Comparison of ENCODE assay signal across 24 cellular contexts in genomic region chr17:1873418-1873817, GRCh38. TPM values are rescaled to one million over a fixed set of nuclear protein-coding genes. Genes with fewer than 3 reads are reported as not detected.
DNase-seq lines count a peak whose midpoint lies in the region; ATAC-seq, FAIRE-seq and TF ChIP-seq lines count a peak whose summit lies in the region.
"Had no signal": no experiment of that assay in that cellular context is flagged by ENCODE, and none has a peak within 500 bp of the region (broad histone marks: within the 10 kb centered on the region; RNA-seq: fewer than 3 reads in every experiment).

No MANE protein-coding gene starts in this region.

- H3K4me3 ChIP-seq in GM12878, result no peak overlapping the region
- H3K4me3 ChIP-seq: prostate gland, suprapubic skin had no signal

- no peaks in the 10 kb centered on the region for H3K79me2 ChIP-seq in GM12878 (ENCODE audit: control insufficient read depth, insufficient read depth, low read length)

- peaks cover 39% of the 10 kb centered on the region for H3K36me3 Mint-ChIP-seq in natural killer cell treated with Interleukin-12 subunit alpha and Interleukin-12 subunit beta and Interleukin-15 and Interleukin-18, amount 100 ng/mL, for 72 hours
- peaks cover 23% of the 10 kb centered on the region for H3K36me3 Mint-ChIP-seq in natural killer cell
- H3K36me3 Mint-ChIP-seq in activated CD4-positive, alpha-beta memory T cell treated with anti-CD3 and anti-CD28 coated beads, Interleukin-2, amount 10 ng/mL, durations not matched to agents 7 days and 5 days (ENCODE audit: low read depth), result peaks cover 67% of the 10 kb centered on the region
- peaks cover 23% of the 10 kb centered on the region for H3K36me3 Mint-ChIP-seq in progenitor cell of endocrine pancreas (ENCODE audit: insufficient read depth)

- no peak for DNase-seq in natural killer cell treated with Interleukin-12 subunit alpha and Interleukin-12 subunit beta and Interleukin-15 and Interleukin-18, amount 100 ng/mL, for 72 hours (ENCODE audit: low spot score)
- DNase-seq in natural killer cell, result no peak
- no peak for DNase-seq in activated CD4-positive, alpha-beta memory T cell treated with anti-CD3 and anti-CD28 coated beads, Interleukin-2, amount 10 ng/mL, durations not matched to agents 7 days and 5 days
- DNase-seq in GM12878 (ENCODE audit: low read depth, low spot score), result no peak
- no peak for DNase-seq in progenitor cell of endocrine pancreas (ENCODE audit: low spot score, unreplicated experiment)
- no peak for DNase-seq in NCI-H510A (lab: John Stamatoyannopoulos, UW)
- no peak for DNase-seq in amniotic stem cell (lab: John Stamatoyannopoulos, UW)
- DNase-seq: activated CD4-positive, alpha-beta T cell treated with anti-CD3 and anti-CD28 coated beads for 1 hour; anterior cingulate cortex; cerebellar nuclear complex; DMS79; effector CD4-positive, alpha-beta T cell; Karpas-422; NCI-H1048; NCI-H1930; NK-92 treated with Interleukin-12 subunit alpha and Interleukin-12 subunit beta, amount 100 ng/mL, for 24 hours; SK-N-SH; small intestine; stimulated activated CD4-positive, alpha-beta T cell treated with anti-CD3 and anti-CD28 coated beads, Interleukin-4, amount 100 ng/mL, for 1 hour had no signal

- no peak for TF ChIP-seq CTCF in natural killer cell (IDR thresholded peaks at IDR 0.05)
- no peak for TF ChIP-seq CTCF in GM12878 (IDR thresholded peaks at IDR 0.05 in 2 of 3, conservative IDR thresholded peaks at IDR 0.05 in 1 of 3; ENCODE audit: control insufficient read depth in 2 of 3, extremely low read depth in 1 of 3, insufficient read depth in 1 of 3, low read depth in 3 of 3, low read length in 3 of 3)
- no peak for TF ChIP-seq CTCF in progenitor cell of endocrine pancreas (IDR thresholded peaks at IDR 0.05; ENCODE audit: unreplicated experiment)

- no peak for TF ChIP-seq EP300 in GM12878 (IDR thresholded peaks at IDR 0.05; ENCODE audit: borderline replicate concordance in 1 of 2, control insufficient read depth in 1 of 2, low read depth in 2 of 2, low read length in 2 of 2)

- no peak overlapping the region for H3K9ac ChIP-seq in GM12878 (ENCODE audit: control insufficient read depth, insufficient read depth, low read length)
- H3K9ac ChIP-seq: SK-N-SH had no signal

- no TSS peak for BruUV-seq in GM12878 (replicated peaks; lab: Mats Ljungman, UMichigan)

- no peak overlapping the region for H3K4me2 ChIP-seq in GM12878 (ENCODE audit: control insufficient read depth, insufficient read depth)
- H3K4me2 ChIP-seq: SK-N-SH had no signal

- intact Hi-C loops in natural killer cell (cut with micrococcal nuclease), result no loop called here
- intact Hi-C loops in GM12878 (cut with micrococcal nuclease; ENCODE audit: unreplicated experiment), result no loop called here

- peaks cover 15 to 33% of the 10 kb centered on the region in 2 experiments for H3K36me3 ChIP-seq in GM12878 (ENCODE audit: control insufficient read depth in 2 of 2, insufficient read depth in 2 of 2, low read length in 1 of 2)

- no peaks in the 10 kb centered on the region for H3K4me1 ChIP-seq in GM12878 (ENCODE audit: control insufficient read depth, insufficient read depth, low read length)
- H3K4me1 ChIP-seq: prostate gland, suprapubic skin had no signal

- RAD21 ChIA-PET in GM12878 (lab: Charles Lee; ENCODE audit: unreplicated experiment), result no interaction called here

- POLR2A ChIA-PET in activated CD4-positive, alpha-beta memory T cell treated with anti-CD3 and anti-CD28 coated beads, Interleukin-2, amount 10 ng/mL, durations not matched to agents 7 days and 5 days (lab: Charles Lee), result interaction anchor here (0.9 to 1.4 kb wide), 2 partner anchors 36 to 50 kb away, joined by 3 read pairs; no protein-coding TSS in a partner anchor
- POLR2A ChIA-PET in GM12878 (lab: Charles Lee), result no interaction called here

- WGBS in GM12878 (ENCODE audit: insufficient coverage, insufficient replicate concordance, low lambda C conversion rate, missing lambda C conversion rate), result 25% methylated on average over 9 of the region's 9 CpGs

- no peaks in the 10 kb centered on the region for H3K9me3 Mint-ChIP-seq in natural killer cell treated with Interleukin-12 subunit alpha and Interleukin-12 subunit beta and Interleukin-15 and Interleukin-18, amount 100 ng/mL, for 72 hours
- H3K9me3 Mint-ChIP-seq in natural killer cell (no peaks in the 10 kb centered on the region), progenitor cell of endocrine pancreas (ENCODE audit: low read depth) (no peaks in the 10 kb centered on the region)
- no peaks in the 10 kb centered on the region for H3K9me3 Mint-ChIP-seq in activated CD4-positive, alpha-beta memory T cell treated with anti-CD3 and anti-CD28 coated beads, Interleukin-2, amount 10 ng/mL, durations not matched to agents 7 days and 5 days

- H3K27ac ChIP-seq in GM12878 (ENCODE audit: control insufficient read depth, insufficient read depth), result no peak overlapping the region
- H3K27ac ChIP-seq: prostate gland, suprapubic skin had no signal

- CTCF ChIA-PET in activated CD4-positive, alpha-beta memory T cell treated with anti-CD3 and anti-CD28 coated beads, Interleukin-2, amount 10 ng/mL, durations not matched to agents 7 days and 5 days (lab: Charles Lee), result interaction anchor here (1.3 kb wide), 1 partner anchor 8 kb away, joined by 6 read pairs; no protein-coding TSS in a partner anchor
- CTCF ChIA-PET in GM12878 (lab: Yijun Ruan, JAX), result interaction anchor here (1.2 kb wide), 1 partner anchor 152 kb away, joined by 4 read pairs; no protein-coding TSS in a partner anchor

- no peak for FAIRE-seq in GM12878 (lab: Jason Lieb, UNC)
- FAIRE-seq: HTR-8/SVneo, RCC 7860, small intestine had no signal

- no peak for TF ChIP-seq RAD21 in GM12878 (IDR thresholded peaks at IDR 0.05; ENCODE audit: insufficient read depth, low read depth, low read length)

- no peak for TF ChIP-seq POLR2A in GM12878 (IDR thresholded peaks at IDR 0.05; ENCODE audit: low read depth, low read length)

- in situ Hi-C loops in GM12878 (cut with MboI), result no loop called here

- SMC1A ChIA-PET in GM12878 (lab: Charles Lee; ENCODE audit: uncharacterized antibody, unreplicated experiment), result no interaction called here

- no peaks in the 10 kb centered on the region for H3K27me3 Mint-ChIP-seq in natural killer cell treated with Interleukin-12 subunit alpha and Interleukin-12 subunit beta and Interleukin-15 and Interleukin-18, amount 100 ng/mL, for 72 hours
- H3K27me3 Mint-ChIP-seq in natural killer cell (ENCODE audit: low read depth in 2 of 2), result no peaks in the 10 kb centered on the region
- no peaks in the 10 kb centered on the region for H3K27me3 Mint-ChIP-seq in activated CD4-positive, alpha-beta memory T cell treated with anti-CD3 and anti-CD28 coated beads, Interleukin-2, amount 10 ng/mL, durations not matched to agents 7 days and 5 days
- no peaks in the 10 kb centered on the region for H3K27me3 Mint-ChIP-seq in progenitor cell of endocrine pancreas

- H4K20me1 ChIP-seq in GM12878 (ENCODE audit: control insufficient read depth, insufficient read depth), result no peaks in the 10 kb centered on the region

- H3K27ac Mint-ChIP-seq in natural killer cell treated with Interleukin-12 subunit alpha and Interleukin-12 subunit beta and Interleukin-15 and Interleukin-18, amount 100 ng/mL, for 72 hours, result peak overlapping the region; percentile 70 to 90
- no peak overlapping the region for H3K27ac Mint-ChIP-seq in natural killer cell
- peak overlapping the region; percentile 81 for H3K27ac Mint-ChIP-seq in activated CD4-positive, alpha-beta memory T cell treated with anti-CD3 and anti-CD28 coated beads, Interleukin-2, amount 10 ng/mL, durations not matched to agents 7 days and 5 days
- no peak overlapping the region for H3K27ac Mint-ChIP-seq in progenitor cell of endocrine pancreas

- no peaks in the 10 kb centered on the region for H3K27me3 ChIP-seq in GM12878 (replicated peaks in 1 of 2; ENCODE audit: control insufficient read depth in 2 of 2, insufficient read depth in 2 of 2, low read length in 1 of 2)
- H3K27me3 ChIP-seq: suprapubic skin had no signal

- peak overlapping the region; percentile 59 for H3K4me3 Mint-ChIP-seq in natural killer cell treated with Interleukin-12 subunit alpha and Interleukin-12 subunit beta and Interleukin-15 and Interleukin-18, amount 100 ng/mL, for 72 hours
- no peak overlapping the region for H3K4me3 Mint-ChIP-seq in natural killer cell
- peak overlapping the region; percentile 33 for H3K4me3 Mint-ChIP-seq in activated CD4-positive, alpha-beta memory T cell treated with anti-CD3 and anti-CD28 coated beads, Interleukin-2, amount 10 ng/mL, durations not matched to agents 7 days and 5 days
- no peak overlapping the region for H3K4me3 Mint-ChIP-seq in progenitor cell of endocrine pancreas (ENCODE audit: low read depth)

- H3K4me1 Mint-ChIP-seq in natural killer cell treated with Interleukin-12 subunit alpha and Interleukin-12 subunit beta and Interleukin-15 and Interleukin-18, amount 100 ng/mL, for 72 hours (ENCODE audit: low read depth in 2 of 2), result peaks cover 31 to 35% of the 10 kb centered on the region in 2 donors
- H3K4me1 Mint-ChIP-seq in natural killer cell (peaks cover 17 to 20% of the 10 kb centered on the region in 2 donors), progenitor cell of endocrine pancreas (ENCODE audit: low read depth) (peaks cover 3% of the 10 kb centered on the region)
- H3K4me1 Mint-ChIP-seq in activated CD4-positive, alpha-beta memory T cell treated with anti-CD3 and anti-CD28 coated beads, Interleukin-2, amount 10 ng/mL, durations not matched to agents 7 days and 5 days, result peaks cover 74% of the 10 kb centered on the region

- no peak overlapping the region for H2AFZ ChIP-seq in GM12878 (ENCODE audit: control insufficient read depth, low read depth, low read length)

- peak in 1 of 2 donors; percentile 56 for ATAC-seq in natural killer cell treated with Interleukin-12 subunit alpha and Interleukin-12 subunit beta and Interleukin-15 and Interleukin-18, amount 100 ng/mL, for 72 hours
- ATAC-seq in natural killer cell (no peak), GM12878 (no peak), GM21515 (IDR thresholded peaks at IDR 0.05; ENCODE audit: unreplicated experiment) (no peak)

- no peaks in the 10 kb centered on the region for H3K9me3 ChIP-seq in GM12878 (replicated peaks; ENCODE audit: control insufficient read depth, insufficient read depth, low read length)
- H3K9me3 ChIP-seq: prostate gland, SK-N-SH, suprapubic skin had no signal

RNA-seq across cellular contexts. Expression of gene RPA1, which starts 43.6 kb away (rescaled TPM):
- 100 to 1,000 TPM; 144 to 169 TPM for total RNA-seq in natural killer cell treated with Interleukin-12 subunit alpha and Interleukin-12 subunit beta and Interleukin-15 and Interleukin-18, amount 100 ng/mL, for 72 hours
- 100 to 1,000 TPM in 1 of 3 donors, 10 to 100 TPM in 2; 70.9 to 101 (median 98.9) TPM for total RNA-seq in natural killer cell
- total RNA-seq in activated CD4-positive, alpha-beta memory T cell treated with anti-CD3 and anti-CD28 coated beads, Interleukin-2, amount 10 ng/mL, durations not matched to agents 7 days and 5 days, result 100 to 1,000 TPM; 176 to 186 TPM
- total RNA-seq in GM12878 (2013; cell fraction: nucleolus; rRNA removed), result 29.6 and 32.9 TPM in 2 replicates
- 43.1 and 48.6 TPM in 2 replicates for total RNA-seq in GM12878 (2014; rRNA removed)
- 42.7 and 43.2 TPM in 2 replicates for total RNA-seq in GM12878 (2014; rRNA removed; fragmentation: Illumina TruSeq; extraction: Trizol)
- total RNA-seq in GM12878 (2021), result 187 and 198 TPM in 2 replicates
- polyA plus RNA-seq in GM12878 (2011; ENCODE audit: low read depth), result 64.8 TPM
- polyA plus RNA-seq in GM12878 (2011; rRNA removed), result 149 and 153 TPM in 2 replicates
- 109 and 140 TPM in 2 replicates for polyA plus RNA-seq in GM12878 (2011; cell fraction: cytosol; rRNA removed)
- polyA plus RNA-seq in GM12878 (2011; cell fraction: nucleus; rRNA removed), result 79.5 and 99.2 TPM in 2 replicates
- polyA plus RNA-seq in GM12878 (2012), result 51.2 and 71.0 TPM in 2 replicates
- 75.9 and 92.3 TPM in 2 replicates for polyA plus RNA-seq in GM12878 (2014; fragmentation: Illumina TruSeq; extraction: Trizol)
- polyA plus RNA-seq in GM12878 (2014; fragmentation: Nextera tagmentation; extraction: Ambion mirVana), result 10 to 100 TPM; 35.9 to 50.6 TPM
- 66.5 and 69.0 TPM in 2 replicates for polyA plus RNA-seq in GM12878 (2014; rRNA removed)
- 100 to 1,000 TPM; 118 to 125 TPM for polyA plus RNA-seq in GM12878 (2016; fragmentation: Nextera tagmentation; extraction: Ambion mirVana)
- 132 and 200 TPM in 2 replicates for polyA minus RNA-seq in GM12878 (2011; rRNA and poly(A)+ RNA removed)
- 28.2 and 38.2 TPM in 2 replicates for polyA minus RNA-seq in GM12878 (2011; cell fraction: cytosol; rRNA and poly(A)+ RNA removed)
- polyA minus RNA-seq in GM12878 (2011; cell fraction: nucleus; rRNA and poly(A)+ RNA removed), result 15.2 and 23.2 TPM in 2 replicates
- 111 and 119 TPM in 2 replicates for total RNA-seq in progenitor cell of endocrine pancreas

RNA-seq across cellular contexts. Expression of gene SMYD4, which starts 43.7 kb away (rescaled TPM):
- 10 to 100 TPM; 28.4 to 35.7 TPM for total RNA-seq in natural killer cell treated with Interleukin-12 subunit alpha and Interleukin-12 subunit beta and Interleukin-15 and Interleukin-18, amount 100 ng/mL, for 72 hours
- 10 to 100 TPM; 20.3 to 37.8 (median 24.3) TPM for total RNA-seq in natural killer cell
- total RNA-seq in activated CD4-positive, alpha-beta memory T cell treated with anti-CD3 and anti-CD28 coated beads, Interleukin-2, amount 10 ng/mL, durations not matched to agents 7 days and 5 days, result 10 to 100 TPM; 27.4 to 29.3 TPM
- 70.0 and 73.8 TPM in 2 replicates for total RNA-seq in GM12878 (2013; cell fraction: nucleolus; rRNA removed)
- 13.7 and 13.8 TPM in 2 replicates for total RNA-seq in GM12878 (2014; rRNA removed)
- 13.6 and 13.7 TPM in 2 replicates for total RNA-seq in GM12878 (2014; rRNA removed; fragmentation: Illumina TruSeq; extraction: Trizol)
- total RNA-seq in GM12878 (2021), result 15.6 and 15.8 TPM in 2 replicates
- polyA plus RNA-seq in GM12878 (2011; ENCODE audit: low read depth), result 6.0 TPM
- 12.5 and 15.1 TPM in 2 replicates for polyA plus RNA-seq in GM12878 (2011; rRNA removed)
- polyA plus RNA-seq in GM12878 (2011; cell fraction: cytosol; rRNA removed), result 11.4 and 13.0 TPM in 2 replicates
- 14.3 and 16.4 TPM in 2 replicates for polyA plus RNA-seq in GM12878 (2011; cell fraction: nucleus; rRNA removed)
- polyA plus RNA-seq in GM12878 (2012), result 6.7 and 7.6 TPM in 2 replicates
- polyA plus RNA-seq in GM12878 (2014; fragmentation: Illumina TruSeq; extraction: Trizol), result 13.5 and 15.3 TPM in 2 replicates
- polyA plus RNA-seq in GM12878 (2014; fragmentation: Nextera tagmentation; extraction: Ambion mirVana), result 1 to 10 TPM; 2.1 to 2.6 TPM
- 11.9 and 12.0 TPM in 2 replicates for polyA plus RNA-seq in GM12878 (2014; rRNA removed)
- polyA plus RNA-seq in GM12878 (2016; fragmentation: Nextera tagmentation; extraction: Ambion mirVana), result 10 to 100 TPM; 16.5 to 18.8 TPM
- polyA minus RNA-seq in GM12878 (2011; rRNA and poly(A)+ RNA removed), result 21.2 and 21.9 TPM in 2 replicates
- polyA minus RNA-seq in GM12878 (2011; cell fraction: cytosol; rRNA and poly(A)+ RNA removed), result 3.2 and 7.9 TPM in 2 replicates
- 11.4 and 20.1 TPM in 2 replicates for polyA minus RNA-seq in GM12878 (2011; cell fraction: nucleus; rRNA and poly(A)+ RNA removed)
- 26.6 and 33.5 TPM in 2 replicates for total RNA-seq in progenitor cell of endocrine pancreas

Comparison
In these comparisons a context has a peak if more than half of its experiments do, and no peak if none do; other contexts are left out.
1. H3K27ac Mint-ChIP-seq: peak in natural killer cell treated with Interleukin-12 subunit alpha and Interleukin-12 subunit beta and Interleukin-15 and Interleukin-18, amount 100 ng/mL, for 72 hours (2 of 2) and activated CD4-positive, alpha-beta memory T cell treated with anti-CD3 and anti-CD28 coated beads, Interleukin-2, amount 10 ng/mL, durations not matched to agents 7 days and 5 days (single experiment); none in natural killer cell (0 of 2) and progenitor cell of endocrine pancreas (single experiment).
2. H3K4me3 Mint-ChIP-seq: peak in natural killer cell treated with Interleukin-12 subunit alpha and Interleukin-12 subunit beta and Interleukin-15 and Interleukin-18, amount 100 ng/mL, for 72 hours (single experiment) and activated CD4-positive, alpha-beta memory T cell treated with anti-CD3 and anti-CD28 coated beads, Interleukin-2, amount 10 ng/mL, durations not matched to agents 7 days and 5 days (single experiment); none in natural killer cell (single experiment) and progenitor cell of endocrine pancreas (single experiment).